Comparison of ENCODE assay signal across 23 cellular contexts in the genomic region with DNA sequence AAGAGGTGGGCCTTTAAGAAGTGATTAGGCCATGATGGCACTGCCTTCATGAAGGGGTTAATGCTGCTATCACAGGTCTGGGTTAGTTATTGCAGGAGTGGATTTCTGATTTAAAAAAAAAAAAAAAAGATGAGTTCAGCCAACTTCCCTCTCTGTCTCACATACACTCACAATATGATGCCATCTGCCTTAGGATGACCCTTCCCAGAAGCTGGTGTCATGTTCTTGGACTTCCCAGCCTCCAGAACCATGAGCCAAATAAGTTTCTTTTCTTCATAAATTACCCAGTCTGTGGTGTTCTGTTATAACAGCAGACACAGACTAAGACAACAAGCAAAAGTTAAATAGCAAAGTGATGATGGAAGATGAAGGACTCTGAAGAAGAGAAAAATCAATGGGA.
"Had no signal": no experiment of that assay in that cellular context is flagged by ENCODE, and none has a peak within 500 bp of the region (broad histone marks: within the 10 kb centered on the region; RNA-seq: fewer than 3 reads in every experiment).

No MANE protein-coding gene starts in this region.

- H3K9ac ChIP-seq: SK-N-SH had no signal

- H3K4me2 ChIP-seq: SK-N-SH had no signal

- H3K36me3 ChIP-seq: MG63 had no signal

- H3K4me3 ChIP-seq: MG63 had no signal

- H3K27ac ChIP-seq: HL-60, RWPE1 had no signal

- FAIRE-seq: HTR-8/SVneo had no signal

- H3K27me3 ChIP-seq: MG63 had no signal

- DNase-seq: Karpas-422, KG1, MG63, NCI-H1092, NCI-H1105 treated with DMSO at 0.1 percent for 48 hours, NCI-H1417 treated with DMSO at 0.1 percent for 48 hours, NCI-H1694 treated with DMSO at 0.1 percent for 48 hours, NCI-H1930, NCI-H2081, NCI-H2107, NCI-H2227 treated with DMSO at 0.1 percent for 48 hours, NCI-H446, NCI-H510A, NCI-H524 treated with DMSO at 0.1 percent for 48 hours, NCI-H69, NCI-H774, PC-3, SHP77, SK-N-SH, SW 1271 had no signal

- H3K9me3 ChIP-seq: MG63, SK-N-SH had no signal
